ENCODE assay signal across 8 cellular contexts in the genomic region with DNA sequence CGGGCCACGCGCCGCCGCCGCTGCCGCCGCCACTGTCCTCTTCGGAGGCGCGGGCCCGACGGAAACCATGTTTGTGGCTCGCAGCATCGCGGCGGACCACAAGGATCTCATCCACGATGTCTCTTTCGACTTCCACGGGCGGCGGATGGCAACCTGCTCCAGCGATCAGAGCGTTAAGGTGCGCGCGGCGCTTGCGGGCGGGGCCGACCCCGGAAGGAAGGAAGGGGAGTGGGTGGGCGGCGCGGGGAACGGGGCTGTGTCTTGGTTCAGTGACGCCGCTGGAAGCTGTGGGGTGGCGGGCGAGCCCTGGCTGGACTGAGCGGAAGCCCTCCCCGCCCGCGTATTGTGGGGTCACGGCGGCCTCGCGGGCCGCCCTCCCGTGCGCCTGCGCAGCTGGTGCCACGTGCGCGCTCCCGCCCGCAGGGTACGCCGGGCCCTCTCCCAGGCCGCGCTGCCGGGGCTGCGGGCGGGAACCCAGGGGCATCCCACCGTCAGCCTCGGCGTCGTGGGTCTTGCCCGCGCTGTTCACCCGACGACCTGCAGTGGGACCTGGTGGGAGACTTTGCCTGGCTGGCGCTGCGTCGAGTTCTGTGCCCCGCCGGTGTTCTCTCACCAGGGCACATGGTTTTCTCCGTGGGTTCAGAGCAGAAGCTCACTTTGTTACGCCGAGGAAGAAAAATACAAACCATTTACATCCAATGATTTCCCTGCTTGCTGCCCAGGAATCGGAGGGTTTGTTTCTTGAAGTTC. TPM values are rescaled to one million over a fixed set of nuclear protein-coding genes. Genes with fewer than 3 reads are reported as not detected.
DNase-seq lines count a peak whose midpoint lies in the region; ATAC-seq, FAIRE-seq and TF ChIP-seq lines count a peak whose summit lies in the region.

No MANE protein-coding gene starts in this region.

- H3K23me2 ChIP-seq in H1 (ENCODE audit: low read depth, low read length): peaks cover 7% of the 10 kb centered on the region

- peak overlapping the region; percentile 90 for H3K56ac ChIP-seq in H1 (replicated peaks; ENCODE audit: insufficient read length, low read depth, low read length)
- peak overlapping the region; percentile 95 for H3K56ac ChIP-seq in mesendoderm (ENCODE audit: low read length)

- no peak overlapping the region for H3K14ac ChIP-seq in H1 (ENCODE audit: insufficient read length)

- peak; percentile 83 to 87 for TF ChIP-seq POLR2A in H1 (IDR thresholded peaks at IDR 0.05; ENCODE audit: control extremely low read depth in 1 of 2, low read depth in 2 of 2, low read length in 2 of 2)

- H4K8ac ChIP-seq in H1 (ENCODE audit: extremely low read depth, insufficient read depth, low read length) (peak overlapping the region; percentile 98; the same call in 1 of the 2 replicates), mesendoderm (ENCODE audit: low read depth, low read length) (peak overlapping the region; percentile 83)

- H4K20me1 ChIP-seq in H1 (replicated peaks in 1 of 2; ENCODE audit: control insufficient read depth in 1 of 2, insufficient read depth in 2 of 2, low read length in 2 of 2): peaks cover 0 to 5% of the 10 kb centered on the region in 2 experiments

- no peak overlapping the region for H2AK5ac ChIP-seq in H1 (ENCODE audit: low read depth, low read length)
- no peak overlapping the region for H2AK5ac ChIP-seq in mesendoderm (ENCODE audit: low read length)

- H4K91ac ChIP-seq in H1 (replicated peaks; ENCODE audit: insufficient read length, low read length): peak overlapping the region; percentile 99

- 6% methylated on average over 50 of the region's 81 CpGs; no CpG with 5 or more reads in 1 of the 2 experiments for WGBS in H1 (ENCODE audit: extremely low coverage in 1 of 2, insufficient coverage in 1 of 2, insufficient read length in 1 of 2, insufficient replicate concordance in 2 of 2, low coverage in 1 of 2, low lambda C conversion rate in 2 of 2, missing lambda C conversion rate in 1 of 2), 2 experiments
- WGBS in mesendoderm (ENCODE audit: extremely low coverage, insufficient coverage, low lambda C conversion rate): no CpG with 5 or more reads among the region's 81 CpGs

- H3K36me3 ChIP-seq in H1 (ENCODE audit: control insufficient read depth in 2 of 4, insufficient read depth in 4 of 4, low read length in 3 of 4) (peaks cover 0 to 6% (median 3%) of the 10 kb centered on the region in 4 experiments; a peak in 2 of 8 replicates), mesendoderm (ENCODE audit: control insufficient read depth, insufficient read depth, low read length) (no peaks in the 10 kb centered on the region)

- H2BK120ac ChIP-seq in H1 (replicated peaks; ENCODE audit: low read depth, low read length): no peak overlapping the region
- H2BK120ac ChIP-seq in mesendoderm (ENCODE audit: low read depth, low read length): no peak overlapping the region

- H2BK5ac ChIP-seq in H1 (ENCODE audit: low read depth, low read length) (peak overlapping the region; percentile 97), mesendoderm (ENCODE audit: low read length) (peak overlapping the region; percentile 70)

- TF ChIP-seq EP300 in H1 (IDR thresholded peaks at IDR 0.05; ENCODE audit: borderline replicate concordance in 1 of 2, low read depth in 2 of 2, low read length in 2 of 2): no peak

- H3K23ac ChIP-seq in H1 (ENCODE audit: insufficient read length) (no peak overlapping the region), mesendoderm (ENCODE audit: low read length) (no peak overlapping the region)

- 0 out of 2 replicates have a peak overlapping the region, but pooled peaks have one; percentile 47 for H2AFZ ChIP-seq in H1 (ENCODE audit: low read length)

- peaks cover 0 to 3% of the 10 kb centered on the region in 2 experiments; a peak in 1 of 4 replicates for H3K9me3 ChIP-seq in H1 (ENCODE audit: insufficient read depth in 2 of 2, low read depth in 1 of 2, low read length in 1 of 2)

- H2BK15ac ChIP-seq in H1 (ENCODE audit: low read length) (0 out of 2 replicates have a peak overlapping the region, but pooled peaks have one; percentile 81), mesendoderm (replicated peaks; ENCODE audit: low read depth) (no peak overlapping the region)

- no peaks in the 10 kb centered on the region for H3K27me3 ChIP-seq in H1 (replicated peaks in 1 of 4; ENCODE audit: control insufficient read depth in 3 of 4, extremely low read depth in 1 of 4, insufficient read depth in 3 of 4, low read length in 3 of 4)
- no peaks in the 10 kb centered on the region for H3K27me3 ChIP-seq in mesendoderm (ENCODE audit: insufficient read depth, low read length, poor library complexity)

- CTCF ChIA-PET in H1 (lab: Charles Lee; ENCODE audit: partially characterized antibody): no interaction called here

- no peak overlapping the region for H2BK12ac ChIP-seq in H1 (ENCODE audit: low read depth, low read length)

- peaks cover 3% of the 10 kb centered on the region; the same call in 1 of the 2 replicates for H3K79me1 ChIP-seq in H1 (ENCODE audit: low read depth, low read length)
- H3K79me1 ChIP-seq in mesendoderm (ENCODE audit: low read length): peaks cover 6% of the 10 kb centered on the region

- H3K9ac ChIP-seq in H1 (replicated peaks in 1 of 4; ENCODE audit: extremely low read depth in 1 of 4, low read depth in 3 of 4, low read length in 3 of 4) (peak overlapping the region; percentile 70 to 91 (median 86)), mesendoderm (ENCODE audit: low read length) (peak overlapping the region; percentile 95)

- peaks cover 7 to 39% of the 10 kb centered on the region in 2 experiments; a peak in 3 of 4 replicates for H3K79me2 ChIP-seq in H1 (ENCODE audit: control insufficient read depth in 1 of 2, insufficient read depth in 2 of 2, low read length in 2 of 2)
- H3K79me2 ChIP-seq in mesendoderm (ENCODE audit: control insufficient read depth, insufficient read depth, low read length): peaks cover 23% of the 10 kb centered on the region

- H4K5ac ChIP-seq in H1 (ENCODE audit: insufficient read length, low read depth, low read length): peak overlapping the region; percentile 95
- H4K5ac ChIP-seq in mesendoderm (ENCODE audit: low read length): no peak overlapping the region

- peak overlapping the region; percentile 70 to 82 for H3K4me2 ChIP-seq in H1 (ENCODE audit: insufficient read depth in 1 of 2, low read depth in 2 of 2, low read length in 2 of 2)
- peak overlapping the region; percentile 79 for H3K4me2 ChIP-seq in mesendoderm (ENCODE audit: low read length)

- H3K4me1 ChIP-seq in H1 (replicated peaks in 1 of 4; ENCODE audit: control insufficient read depth in 3 of 4, insufficient read depth in 4 of 4, low read length in 3 of 4) (peaks cover 0 to 3% (median 2%) of the 10 kb centered on the region in 4 experiments; a peak in 2 of 7 replicates), mesendoderm (ENCODE audit: control insufficient read depth, low read depth, low read length) (peaks cover 3% of the 10 kb centered on the region)

- POLR2A ChIA-PET in H1 (lab: Charles Lee; ENCODE audit: partially characterized antibody): interaction anchor here (0.8 to 1.3 kb wide), 11 partner anchors 10 to 1163 kb away, joined by 3 to 7 read pairs (median 4); a partner anchor contains a TSS

- DNase-seq in COLO668 (lab: John Stamatoyannopoulos, UW; ENCODE audit: unreplicated experiment) (peak; percentile 96), HPDE6-E6E7 (ENCODE audit: extremely low spot score) (peak; percentile 91), H1 (ENCODE audit: low read depth in 1 of 2, low spot score in 2 of 2) (peak in 1 of 2 experiments; percentile 66), mesendoderm (peak; percentile 94)
- DNase-seq in NK-92 treated with Interleukin-12 subunit alpha and Interleukin-12 subunit beta, amount 100 ng/mL, for 24 hours (lab: John Stamatoyannopoulos, UW): peak; percentile 89
- DNase-seq in activated CD8-positive, alpha-beta memory T cell treated with anti-CD3 and anti-CD28 coated beads for 48 hours (ENCODE audit: low read depth in 2 of 3, low spot score in 2 of 3): peak; percentile 92 to 97 (median 95)
- DNase-seq in stimulated activated CD8-positive, alpha-beta memory T cell treated with anti-CD3 and anti-CD28 coated beads, Interleukin-12 subunit alpha, Interleukin-12 subunit beta, amount 100 ng/mL, for 24 hours (ENCODE audit: extremely low read depth): peak; percentile 98

- no peak for FAIRE-seq in H1 (lab: Jason Lieb, UNC)

- TF ChIP-seq CTCF in H1 (IDR thresholded peaks at IDR 0.05; ENCODE audit: control extremely low read depth in 1 of 3, insufficient read depth in 1 of 3, low read depth in 1 of 3, low read length in 3 of 3): 0 out of 4 replicates have a peak, but pooled peaks of 1 of the 3 experiments have one; percentile 0

- H3K4ac ChIP-seq in H1 (replicated peaks; ENCODE audit: insufficient read length, low read depth, low read length) (peak overlapping the region; percentile 100), mesendoderm (ENCODE audit: low read depth, low read length) (peak overlapping the region; percentile 1)

- H3K18ac ChIP-seq in H1 (ENCODE audit: extremely low read depth, low read length) (peak overlapping the region; percentile 95), mesendoderm (ENCODE audit: low read length) (peak overlapping the region; percentile 11)

- TF ChIP-seq RAD21 in H1 (IDR thresholded peaks at IDR 0.05 in 1 of 2, conservative IDR thresholded peaks at IDR 0.05 in 1 of 2; ENCODE audit: low read depth in 2 of 2, low read length in 2 of 2): no peak

- peak overlapping the region; percentile 88 for H3K27ac ChIP-seq in H1 (ENCODE audit: low read depth, low read length)
- H3K27ac ChIP-seq in mesendoderm (ENCODE audit: low read depth, low read length): peak overlapping the region; percentile 97

- H3K4me3 ChIP-seq in H1 (ENCODE audit: extremely low read depth in 1 of 4, insufficient read depth in 2 of 4, low read depth in 3 of 4, low read length in 4 of 4) (peak overlapping the region; percentile 68 to 90 (median 80)), mesendoderm (ENCODE audit: low read length) (peak overlapping the region; percentile 74)

- peak; percentile 76 for ATAC-seq in GM19467 (IDR thresholded peaks at IDR 0.05; ENCODE audit: unreplicated experiment)

- no peak overlapping the region for H2BK20ac ChIP-seq in H1 (ENCODE audit: low read length)

RNA-seq across cellular contexts. Expression of a gene that starts 0.4 kb away (rescaled TPM):
- 92.6 and 96.7 TPM in 2 replicates for total RNA-seq in H1 (2021; fragmentation: NEBNext Ultra II Directional; extraction: Animal tissue kit (Norgen Biotek cat#: 25700))
- polyA plus RNA-seq in H1 (2011; rRNA removed): 31.9 and 41.7 TPM in 2 replicates
- 43.4 TPM for polyA plus RNA-seq in H1 (2011; cell fraction: cytosol; rRNA removed)
- polyA plus RNA-seq in H1 (2011; cell fraction: nucleus; rRNA removed): 27.8 TPM
- 37.0 to 49.9 TPM (median 42.1 TPM) in 4 replicates for polyA plus RNA-seq in H1 (2012, experiment 1 of 2)
- polyA plus RNA-seq in H1 (2012, experiment 2 of 2): 7.6 TPM
- polyA plus RNA-seq in H1 (2013, experiment 1 of 2): 28.0 TPM
- 30.0 TPM for polyA plus RNA-seq in H1 (2013, experiment 2 of 2)
- 134 and 195 TPM in 2 replicates for polyA minus RNA-seq in H1 (2011; rRNA and poly(A)+ RNA removed)
- 36.8 TPM for polyA minus RNA-seq in H1 (2011; cell fraction: cytosol; rRNA and poly(A)+ RNA removed)
- polyA minus RNA-seq in H1 (2011; cell fraction: nucleus; rRNA and poly(A)+ RNA removed): 53.9 TPM
- 47.7 TPM for polyA plus RNA-seq in mesendoderm (2013, experiment 1 of 2)
- polyA plus RNA-seq in mesendoderm (2013, experiment 2 of 2): 45.9 TPM

RNA-seq across cellular contexts. Expression of a gene that starts 42.9 kb away (rescaled TPM):
- 23.1 and 26.2 TPM in 2 replicates for total RNA-seq in H1 (2021; fragmentation: NEBNext Ultra II Directional; extraction: Animal tissue kit (Norgen Biotek cat#: 25700))
- polyA plus RNA-seq in H1 (2011; rRNA removed): 9.3 and 13.4 TPM in 2 replicates
- 15.6 TPM for polyA plus RNA-seq in H1 (2011; cell fraction: cytosol; rRNA removed)
- 16.0 TPM for polyA plus RNA-seq in H1 (2011; cell fraction: nucleus; rRNA removed)
- 10.8 to 16.3 TPM (median 12.6 TPM) in 4 replicates for polyA plus RNA-seq in H1 (2012, experiment 1 of 2)
- polyA plus RNA-seq in H1 (2012, experiment 2 of 2): 1.0 TPM
- 12.6 TPM for polyA plus RNA-seq in H1 (2013, experiment 1 of 2)
- 11.1 TPM for polyA plus RNA-seq in H1 (2013, experiment 2 of 2)
- polyA minus RNA-seq in H1 (2011; rRNA and poly(A)+ RNA removed): 36.0 and 46.9 TPM in 2 replicates
- polyA minus RNA-seq in H1 (2011; cell fraction: cytosol; rRNA and poly(A)+ RNA removed): 16.7 TPM
- 69.7 TPM for polyA minus RNA-seq in H1 (2011; cell fraction: nucleus; rRNA and poly(A)+ RNA removed)
- 11.5 TPM for polyA plus RNA-seq in mesendoderm (2013, experiment 1 of 2)
- polyA plus RNA-seq in mesendoderm (2013, experiment 2 of 2): 11.7 TPM
